Comparison of ENCODE assay signal across 1 cellular context in the genomic region with DNA sequence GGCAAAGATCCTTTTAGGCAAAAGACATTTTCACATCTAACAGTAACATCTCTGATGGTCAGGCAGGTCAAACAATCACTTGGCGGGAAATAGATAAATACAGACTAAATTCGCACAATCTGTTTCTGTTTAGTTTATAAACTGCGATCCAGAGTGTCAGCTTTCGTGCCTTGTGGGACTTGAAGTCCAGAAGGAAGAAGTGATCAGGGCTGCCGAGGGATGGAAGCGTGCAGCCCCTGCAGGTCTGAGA.
TF ChIP-seq lines count a peak whose summit lies in the region.

No MANE protein-coding gene starts in this region.

TF ChIP-seq in GM23338, 12 proteins besides CTCF, POLR2A, EP300 and RAD21 (continued from another document):
- TF ChIP-seq, protein P1, sequence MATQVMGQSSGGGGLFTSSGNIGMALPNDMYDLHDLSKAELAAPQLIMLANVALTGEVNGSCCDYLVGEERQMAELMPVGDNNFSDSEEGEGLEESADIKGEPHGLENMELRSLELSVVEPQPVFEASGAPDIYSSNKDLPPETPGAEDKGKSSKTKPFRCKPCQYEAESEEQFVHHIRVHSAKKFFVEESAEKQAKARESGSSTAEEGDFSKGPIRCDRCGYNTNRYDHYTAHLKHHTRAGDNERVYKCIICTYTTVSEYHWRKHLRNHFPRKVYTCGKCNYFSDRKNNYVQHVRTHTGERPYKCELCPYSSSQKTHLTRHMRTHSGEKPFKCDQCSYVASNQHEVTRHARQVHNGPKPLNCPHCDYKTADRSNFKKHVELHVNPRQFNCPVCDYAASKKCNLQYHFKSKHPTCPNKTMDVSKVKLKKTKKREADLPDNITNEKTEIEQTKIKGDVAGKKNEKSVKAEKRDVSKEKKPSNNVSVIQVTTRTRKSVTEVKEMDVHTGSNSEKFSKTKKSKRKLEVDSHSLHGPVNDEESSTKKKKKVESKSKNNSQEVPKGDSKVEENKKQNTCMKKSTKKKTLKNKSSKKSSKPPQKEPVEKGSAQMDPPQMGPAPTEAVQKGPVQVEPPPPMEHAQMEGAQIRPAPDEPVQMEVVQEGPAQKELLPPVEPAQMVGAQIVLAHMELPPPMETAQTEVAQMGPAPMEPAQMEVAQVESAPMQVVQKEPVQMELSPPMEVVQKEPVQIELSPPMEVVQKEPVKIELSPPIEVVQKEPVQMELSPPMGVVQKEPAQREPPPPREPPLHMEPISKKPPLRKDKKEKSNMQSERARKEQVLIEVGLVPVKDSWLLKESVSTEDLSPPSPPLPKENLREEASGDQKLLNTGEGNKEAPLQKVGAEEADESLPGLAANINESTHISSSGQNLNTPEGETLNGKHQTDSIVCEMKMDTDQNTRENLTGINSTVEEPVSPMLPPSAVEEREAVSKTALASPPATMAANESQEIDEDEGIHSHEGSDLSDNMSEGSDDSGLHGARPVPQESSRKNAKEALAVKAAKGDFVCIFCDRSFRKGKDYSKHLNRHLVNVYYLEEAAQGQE (IDR thresholded peaks at IDR 0.05; ENCODE audit: unreplicated experiment), result no peak
- TF ChIP-seq JUNB (IDR thresholded peaks at IDR 0.05; ENCODE audit: unreplicated experiment) (no peak), NANOG (IDR thresholded peaks at IDR 0.05; ENCODE audit: borderline replicate concordance) (no peak)
